ENCODE assay signal across 1 cellular context in the genomic region with DNA sequence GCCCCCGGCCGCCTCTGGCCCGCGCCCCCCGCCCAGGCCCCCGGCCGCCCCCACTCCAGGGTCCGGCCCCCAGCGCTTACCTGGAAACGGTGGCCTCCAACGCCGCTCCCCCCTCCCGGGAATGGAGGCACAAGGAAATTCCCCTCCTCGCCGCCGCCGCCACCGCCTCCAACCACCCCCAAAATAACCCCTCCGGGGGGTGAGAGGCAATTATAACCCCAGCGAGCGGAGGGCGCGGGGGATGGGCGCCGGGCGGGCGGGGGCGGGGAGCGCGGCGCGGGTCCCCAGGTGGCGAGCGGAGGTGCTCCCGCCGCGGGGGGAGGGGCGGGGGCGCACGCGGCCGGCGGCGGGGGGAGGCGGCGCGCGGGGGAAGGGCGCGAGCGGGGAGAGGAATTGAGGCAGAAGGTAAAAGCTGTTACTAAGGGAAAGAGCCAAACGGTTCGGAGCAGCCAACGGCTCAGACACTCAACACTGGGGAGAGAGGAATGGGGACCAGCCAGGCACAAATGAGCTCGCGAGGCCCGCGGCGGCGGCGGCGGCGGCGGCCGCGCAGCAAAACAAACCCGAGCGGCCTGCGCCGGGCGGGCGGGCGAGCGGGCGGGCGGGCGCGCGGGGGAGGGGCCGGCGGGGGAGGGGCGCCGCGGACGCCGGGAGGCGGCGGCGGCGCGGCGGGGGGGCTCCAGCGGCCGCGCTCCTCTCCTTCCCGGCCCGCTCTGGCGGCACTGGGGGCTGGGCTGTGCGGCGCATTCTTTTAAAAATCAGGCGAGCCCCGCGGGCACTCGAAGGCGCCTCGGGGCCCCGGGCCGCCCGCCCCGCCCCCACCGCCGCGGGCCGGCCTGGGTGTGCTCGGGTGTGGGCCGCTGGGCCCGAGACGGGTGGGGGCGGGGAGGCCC.
TF ChIP-seq lines count a peak whose summit lies in the region.

TBL1XR1 (minus strand) TSS at position 442 of the 893 bp plus-strand sequence. CDS start 132,505 bp downstream, outside the sequence.

TF ChIP-seq in K562, 482 proteins besides CTCF, POLR2A, EP300 and RAD21 (continues in another document):
- no peak for TF ChIP-seq MGA (IDR thresholded peaks at IDR 0.05)
- TF ChIP-seq TFAM (CRISPR knock-in tag; conservative IDR thresholded peaks at IDR 0.05) = no peak
- TF ChIP-seq EZH2 (IDR thresholded peaks at IDR 0.05; ENCODE audit: borderline replicate concordance, low read depth, low read length) = no peak
- TF ChIP-seq, protein P1, sequence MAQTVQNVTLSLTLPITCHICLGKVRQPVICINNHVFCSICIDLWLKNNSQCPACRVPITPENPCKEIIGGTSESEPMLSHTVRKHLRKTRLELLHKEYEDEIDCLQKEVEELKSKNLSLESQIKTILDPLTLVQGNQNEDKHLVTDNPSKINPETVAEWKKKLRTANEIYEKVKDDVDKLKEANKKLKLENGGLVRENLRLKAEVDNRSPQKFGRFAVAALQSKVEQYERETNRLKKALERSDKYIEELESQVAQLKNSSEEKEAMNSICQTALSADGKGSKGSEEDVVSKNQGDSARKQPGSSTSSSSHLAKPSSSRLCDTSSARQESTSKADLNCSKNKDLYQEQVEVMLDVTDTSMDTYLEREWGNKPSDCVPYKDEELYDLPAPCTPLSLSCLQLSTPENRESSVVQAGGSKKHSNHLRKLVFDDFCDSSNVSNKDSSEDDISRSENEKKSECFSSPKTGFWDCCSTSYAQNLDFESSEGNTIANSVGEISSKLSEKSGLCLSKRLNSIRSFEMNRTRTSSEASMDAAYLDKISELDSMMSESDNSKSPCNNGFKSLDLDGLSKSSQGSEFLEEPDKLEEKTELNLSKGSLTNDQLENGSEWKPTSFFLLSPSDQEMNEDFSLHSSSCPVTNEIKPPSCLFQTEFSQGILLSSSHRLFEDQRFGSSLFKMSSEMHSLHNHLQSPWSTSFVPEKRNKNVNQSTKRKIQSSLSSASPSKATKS (CRISPR knock-in tag; IDR thresholded peaks at IDR 0.05) = no peak
- TF ChIP-seq CBX1 (IDR thresholded peaks at IDR 0.05; ENCODE audit: low read depth) = no peak
- no peak for TF ChIP-seq ZNF121 (CRISPR knock-in tag; conservative IDR thresholded peaks at IDR 0.05)
- no peak for TF ChIP-seq RFX5 (IDR thresholded peaks at IDR 0.05; ENCODE audit: low read depth, low read length)
- no peak for TF ChIP-seq BMI1 (IDR thresholded peaks at IDR 0.05; ENCODE audit: low read length)
- no peak for TF ChIP-seq ZKSCAN3 (CRISPR knock-in tag; IDR thresholded peaks at IDR 0.05)
- TF ChIP-seq GABPA (tag; conservative IDR thresholded peaks at IDR 0.05; ENCODE audit: low read depth) = peak; percentile 47; the same call in 1 of the 2 replicates
- TF ChIP-seq ZNF280A (IDR thresholded peaks at IDR 0.05; ENCODE audit: low read depth, partially characterized antibody) = no peak
- TF ChIP-seq MAZ (CRISPR knock-in tag; conservative IDR thresholded peaks at IDR 0.05 in 1 of 2, IDR thresholded peaks at IDR 0.05 in 1 of 2) = peak in 1 of 2 experiments; percentile 82; a peak in 2 of 4 replicates
- no peak for TF ChIP-seq DLX4 (CRISPR knock-in tag; IDR thresholded peaks at IDR 0.05)
- TF ChIP-seq ZFP91 (CRISPR knock-in tag; IDR thresholded peaks at IDR 0.05) = no peak
- TF ChIP-seq POLR2AphosphoS5 (IDR thresholded peaks at IDR 0.05; ENCODE audit: control insufficient read depth, insufficient read depth, low read depth, low read length) = peak; percentile 29; the same call in 1 of the 2 replicates
- no peak for TF ChIP-seq TFE3 (CRISPR knock-in tag; IDR thresholded peaks at IDR 0.05)
- no peak for TF ChIP-seq ZNF778 (CRISPR knock-in tag; IDR thresholded peaks at IDR 0.05)
- no peak for TF ChIP-seq HIVEP1 (CRISPR knock-in tag; IDR thresholded peaks at IDR 0.05)
- TF ChIP-seq HNRNPK (IDR thresholded peaks at IDR 0.05; ENCODE audit: low read depth, low read length, poor library complexity, severe bottlenecking) = no peak
- TF ChIP-seq CGGBP1 (CRISPR knock-in tag; IDR thresholded peaks at IDR 0.05) = peak; percentile 93; the same call in 1 of the 2 replicates
- TF ChIP-seq TAF15 (IDR thresholded peaks at IDR 0.05; ENCODE audit: low read depth, low read length) = no peak
- TF ChIP-seq ZNF444 (CRISPR knock-in tag; IDR thresholded peaks at IDR 0.05) = no peak
